14 cellular contexts compared by ENCODE assay signal in the genomic region with DNA sequence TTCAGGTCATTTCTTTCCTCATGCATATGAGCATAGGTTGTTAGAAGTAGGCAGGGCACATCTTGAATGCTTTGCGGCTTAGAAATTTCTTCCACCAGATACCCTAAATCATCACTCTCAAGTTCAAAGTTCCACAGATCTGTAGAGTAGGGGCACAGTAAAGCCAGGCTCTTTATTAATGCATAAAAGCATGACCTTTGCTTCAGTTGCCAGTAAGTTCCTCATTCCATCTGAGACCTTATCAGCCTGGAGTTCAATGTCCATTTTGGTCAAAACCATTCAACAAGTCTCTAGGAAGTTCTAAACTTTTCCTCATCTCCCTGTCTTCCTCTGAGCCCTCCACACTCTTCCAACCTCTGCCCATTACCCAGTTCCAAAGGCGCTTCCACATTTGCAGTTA.
DNase-seq lines count a peak whose midpoint lies in the region; ATAC-seq and TF ChIP-seq lines count a peak whose summit lies in the region.
"Had no signal": no experiment of that assay in that cellular context is flagged by ENCODE, and none has a peak within 500 bp of the region (broad histone marks: within the 10 kb centered on the region; RNA-seq: fewer than 3 reads in every experiment).

No MANE protein-coding gene starts in this region.

- TF ChIP-seq CTCF in colonic mucosa (IDR thresholded peaks at IDR 0.05) (no peak), mucosa of descending colon (IDR thresholded peaks at IDR 0.05) (no peak)

- H3K9ac ChIP-seq in colonic mucosa (ENCODE audit: low read depth in 2 of 2, low read length in 2 of 2) = no peak overlapping the region

- ATAC-seq in mucosa of descending colon (peak; percentile 86), GM18870 (IDR thresholded peaks at IDR 0.05; ENCODE audit: unreplicated experiment) (no peak)
- ATAC-seq: GM23338, HCT116 had no signal

- no peaks in the 10 kb centered on the region for H3K27me3 ChIP-seq in colonic mucosa

- H3K9me3 ChIP-seq in colonic mucosa = no peaks in the 10 kb centered on the region
- H3K9me3 ChIP-seq in mucosa of descending colon = peaks cover 15% of the 10 kb centered on the region

- H3K4me1 ChIP-seq in colonic mucosa (no peaks in the 10 kb centered on the region), mucosa of descending colon (ENCODE audit: low read depth) (no peaks in the 10 kb centered on the region)

- peak; percentile 9 for DNase-seq in OCI-M1 (lab: John Stamatoyannopoulos, UW)
- DNase-seq in colonic mucosa = no peak
- DNase-seq in mucosa of descending colon = no peak
- DNase-seq in globus pallidus (ENCODE audit: low spot score) = no peak
- DNase-seq in occipital lobe (lab: John Stamatoyannopoulos, UW) = no peak
- DNase-seq: C1 segment of cervical spinal cord; CD4-positive, alpha-beta memory T cell; COR-L47; DMS153; DND-41; H9 had no signal

- H3K36me3 ChIP-seq in colonic mucosa (no peaks in the 10 kb centered on the region), mucosa of descending colon (ENCODE audit: low read depth) (no peaks in the 10 kb centered on the region)

- no peak overlapping the region for H3K4me3 ChIP-seq in colonic mucosa
- H3K4me3 ChIP-seq in mucosa of descending colon = no peak overlapping the region
- H3K4me3 ChIP-seq: GM23338 had no signal

- intact Hi-C loops in colonic mucosa (cut with DNase I) = no loop called here
- intact Hi-C loops in mucosa of descending colon (cut with DNase I, micrococcal nuclease) = no loop called here

- peak overlapping the region; percentile 8 for H3K27ac ChIP-seq in colonic mucosa
